In the genomic region with DNA sequence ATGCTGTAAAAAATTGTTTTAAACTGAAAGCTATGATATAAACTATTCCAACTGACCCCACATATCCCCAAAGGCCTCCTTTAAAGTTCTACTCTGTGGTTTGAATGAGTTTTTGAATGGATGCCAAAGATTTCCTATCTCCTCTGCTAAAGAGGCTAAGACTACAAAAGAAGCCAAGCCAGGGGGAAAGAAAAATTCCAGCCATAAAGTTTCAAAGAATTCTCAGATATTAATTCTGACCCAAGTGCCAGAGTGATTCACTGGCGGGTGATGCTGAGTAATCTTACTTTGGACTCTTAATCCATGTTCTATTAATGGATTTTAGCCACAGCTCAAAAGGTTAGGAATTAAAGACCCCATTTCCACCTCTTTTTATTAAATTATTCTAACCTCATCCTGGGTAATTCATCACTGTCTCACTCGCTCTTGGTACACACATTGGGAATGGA, we compare ENCODE assay signal across 14 cellular contexts.
DNase-seq lines count a peak whose midpoint lies in the region; ATAC-seq, FAIRE-seq and TF ChIP-seq lines count a peak whose summit lies in the region.
"Had no signal": no experiment of that assay in that cellular context is flagged by ENCODE, and none has a peak within 500 bp of the region (broad histone marks: within the 10 kb centered on the region; RNA-seq: fewer than 3 reads in every experiment).

No MANE protein-coding gene starts in this region.

- no peak for FAIRE-seq in kidney (lab: Jason Lieb, UNC)

- H3K4me2 ChIP-seq in BLaER1: peak overlapping the region; percentile 33

- H3K4me3 ChIP-seq in BLaER1 (no peak overlapping the region), choroid plexus epithelial cell (ENCODE audit: low read depth, low read length) (no peak overlapping the region), kidney (ENCODE audit: low read length in 2 of 2) (no peak overlapping the region)
- H3K4me3 ChIP-seq: right atrium auricular region had no signal

- H3K27ac ChIP-seq in BLaER1: no peak overlapping the region
- no peak overlapping the region for H3K27ac ChIP-seq in kidney (ENCODE audit: low read depth in 2 of 2, low read length in 2 of 2)
- H3K27ac ChIP-seq: right atrium auricular region had no signal

- intact Hi-C loops in Right ventricle myocardium inferior (cut with DNase I): no loop called here
- intact Hi-C loops in kidney (cut with DNase I): no loop called here

- TF ChIP-seq CTCF in choroid plexus epithelial cell (conservative IDR thresholded peaks at IDR 0.05; ENCODE audit: low read depth, low read length): no peak
- no peak for TF ChIP-seq CTCF in kidney (IDR thresholded peaks at IDR 0.05; ENCODE audit: borderline replicate concordance, extremely low read depth, insufficient read depth)

- peak; percentile 89 for DNase-seq in OCI-M1 (lab: John Stamatoyannopoulos, UW)
- DNase-seq in choroid plexus epithelial cell (ENCODE audit: low read depth): peak; percentile 97
- DNase-seq in non-pigmented ciliary epithelial cell (ENCODE audit: low read depth): peak; percentile 93
- DNase-seq in Right ventricle myocardium inferior (ENCODE audit: missing footprints): no peak
- no peak for DNase-seq in NCI-H2029 (lab: John Stamatoyannopoulos, UW)
- DNase-seq in kidney: no peak
- DNase-seq: activated CD8-positive, alpha-beta memory T cell treated with anti-CD3 and anti-CD28 coated beads for 24 hours; aorta; Calu3; NCI-H526 treated with DMSO at 0.1 percent for 48 hours; T-helper 1 cell had no signal

- ATAC-seq in Right ventricle myocardium inferior (no peak), GM21576 (IDR thresholded peaks at IDR 0.05; ENCODE audit: unreplicated experiment) (no peak)

- H3K9me3 ChIP-seq in BLaER1 (no peaks in the 10 kb centered on the region), kidney (ENCODE audit: control insufficient read depth in 1 of 2, low read length in 2 of 2) (peaks cover 0 to 2% of the 10 kb centered on the region in 2 donors)
- H3K9me3 ChIP-seq: right atrium auricular region had no signal

- no peaks in the 10 kb centered on the region for H3K27me3 ChIP-seq in BLaER1
- H3K27me3 ChIP-seq: right atrium auricular region had no signal

- H3K36me3 ChIP-seq in BLaER1 (no peaks in the 10 kb centered on the region), kidney (ENCODE audit: control insufficient read depth in 1 of 2, insufficient read depth in 2 of 2, low read length in 2 of 2) (no peaks in the 10 kb centered on the region)
- H3K36me3 ChIP-seq: right atrium auricular region had no signal

- no peaks in the 10 kb centered on the region for H4K20me1 ChIP-seq in BLaER1

- H3K9ac ChIP-seq in BLaER1 (no peak overlapping the region), kidney (ENCODE audit: low read length in 2 of 2) (no peak overlapping the region)

- H3K4me1 ChIP-seq in BLaER1: peaks cover 16% of the 10 kb centered on the region
- H3K4me1 ChIP-seq in kidney (ENCODE audit: control insufficient read depth in 1 of 2, insufficient read depth in 1 of 2, low read depth in 1 of 2, low read length in 2 of 2): no peaks in the 10 kb centered on the region
- H3K4me1 ChIP-seq: right atrium auricular region had no signal

Comparison
In these comparisons a context has a peak if more than half of its experiments do, and no peak if none do; other contexts are left out.
1. DNase-seq: peak in OCI-M1 (single experiment), choroid plexus epithelial cell (single experiment) and non-pigmented ciliary epithelial cell (single experiment); none in Right ventricle myocardium inferior (single experiment), NCI-H2029 (single experiment) and kidney (single experiment).